In genomic region chr16:49639739-49640388, GRCh38 we compare ENCODE assay signal across 9 cellular contexts.
DNase-seq lines count a peak whose midpoint lies in the region; ATAC-seq and TF ChIP-seq lines count a peak whose summit lies in the region.
"Had no signal": no experiment of that assay in that cellular context is flagged by ENCODE, and none has a peak within 500 bp of the region (broad histone marks: within the 10 kb centered on the region; RNA-seq: fewer than 3 reads in every experiment).

No MANE protein-coding gene starts in this region.

- peak overlapping the region; percentile 37 for H3K4me2 ChIP-seq in osteoblast (ENCODE audit: insufficient read depth, low read length)

- H3K9me3 Mint-ChIP-seq in glutamatergic neuron (ENCODE audit: unreplicated experiment) = peaks cover 22% of the 10 kb centered on the region
- H3K9me3 Mint-ChIP-seq in activated CD4-positive, alpha-beta T cell treated with anti-CD3 and anti-CD28 coated beads for 36 hours (ENCODE audit: low read depth) = no peaks in the 10 kb centered on the region

- POLR2A ChIA-PET in activated CD4-positive, alpha-beta T cell treated with anti-CD3 and anti-CD28 coated beads for 36 hours (lab: Charles Lee) = no interaction called here

- H3K4me3 Mint-ChIP-seq in glutamatergic neuron (ENCODE audit: unreplicated experiment) = peak overlapping the region; percentile 63
- H3K4me3 Mint-ChIP-seq in activated CD4-positive, alpha-beta T cell treated with anti-CD3 and anti-CD28 coated beads for 36 hours = no peak overlapping the region

- H3K4me1 ChIP-seq in osteoblast (ENCODE audit: insufficient read depth, low read length) = peaks cover 54% of the 10 kb centered on the region

- H3K79me2 ChIP-seq in osteoblast (ENCODE audit: insufficient read depth, low read length) = no peaks in the 10 kb centered on the region

- intact Hi-C loops in activated CD4-positive, alpha-beta T cell treated with anti-CD3 and anti-CD28 coated beads for 36 hours (cut with DNase I, micrococcal nuclease) = no loop called here

- no peaks in the 10 kb centered on the region for H3K27me3 ChIP-seq in WERI-Rb-1 (ENCODE audit: insufficient read depth, low read depth, severe bottlenecking)
- no peaks in the 10 kb centered on the region for H3K27me3 ChIP-seq in osteoblast (ENCODE audit: insufficient read depth, low read length)

- H3K36me3 ChIP-seq in WERI-Rb-1 (no peaks in the 10 kb centered on the region), osteoblast (ENCODE audit: insufficient read depth, low read length) (peaks cover 3% of the 10 kb centered on the region)

- H3K9me3 ChIP-seq in WERI-Rb-1 (ENCODE audit: severe bottlenecking) = no peaks in the 10 kb centered on the region
- H3K9me3 ChIP-seq in osteoblast (ENCODE audit: low read depth, low read length) = no peaks in the 10 kb centered on the region

- peak overlapping the region; percentile 86 for H3K27ac Mint-ChIP-seq in glutamatergic neuron (ENCODE audit: unreplicated experiment)
- no peak overlapping the region for H3K27ac Mint-ChIP-seq in activated CD4-positive, alpha-beta T cell treated with anti-CD3 and anti-CD28 coated beads for 36 hours

- no peak overlapping the region for H3K4me3 ChIP-seq in WERI-Rb-1 (ENCODE audit: low read depth, low read length)
- H3K4me3 ChIP-seq in osteoblast (ENCODE audit: insufficient read depth, low read length) = peak overlapping the region; percentile 30

- H4K20me1 ChIP-seq in osteoblast (ENCODE audit: insufficient read depth, low read length) = no peaks in the 10 kb centered on the region

- TF ChIP-seq CTCF in AG09319 (IDR thresholded peaks at IDR 0.05; ENCODE audit: low read depth, low read length) (no peak), WERI-Rb-1 (IDR thresholded peaks at IDR 0.05; ENCODE audit: low read depth, low read length) (no peak), glutamatergic neuron (IDR thresholded peaks at IDR 0.05; ENCODE audit: partially characterized antibody, unreplicated experiment) (no peak), osteoblast (IDR thresholded peaks at IDR 0.05; ENCODE audit: extremely low read depth, low read depth, low read length) (no peak)

- peak overlapping the region; percentile 68 for H2AFZ ChIP-seq in osteoblast (ENCODE audit: low read length)

- peaks cover 43% of the 10 kb centered on the region for H3K4me1 Mint-ChIP-seq in glutamatergic neuron (ENCODE audit: low read depth, unreplicated experiment)
- H3K4me1 Mint-ChIP-seq in activated CD4-positive, alpha-beta T cell treated with anti-CD3 and anti-CD28 coated beads for 36 hours = no peaks in the 10 kb centered on the region

- peak; percentile 74 for DNase-seq in AG09319 (ENCODE audit: extremely low read depth, low read depth)
- no peak for DNase-seq in WERI-Rb-1
- peak; percentile 57 for DNase-seq in glutamatergic neuron
- DNase-seq in osteoblast (ENCODE audit: insufficient read length, low spot score, missing footprints) = peak; percentile 98
- DNase-seq in activated CD4-positive, alpha-beta T cell treated with anti-CD3 and anti-CD28 coated beads for 36 hours = no peak
- DNase-seq in SHP77 (lab: John Stamatoyannopoulos, UW) = no peak
- no peak for DNase-seq in cerebellum (ENCODE audit: low spot score)

- ATAC-seq in activated CD4-positive, alpha-beta T cell treated with anti-CD3 and anti-CD28 coated beads for 36 hours = no peak
- ATAC-seq in HG03135 (IDR thresholded peaks at IDR 0.05; ENCODE audit: unreplicated experiment) = no peak

- CTCF ChIA-PET in activated CD4-positive, alpha-beta T cell treated with anti-CD3 and anti-CD28 coated beads for 36 hours (lab: Charles Lee) = no interaction called here

- H3K27me3 Mint-ChIP-seq in glutamatergic neuron (ENCODE audit: unreplicated experiment) = peaks cover 11% of the 10 kb centered on the region
- H3K27me3 Mint-ChIP-seq in activated CD4-positive, alpha-beta T cell treated with anti-CD3 and anti-CD28 coated beads for 36 hours = peaks cover 2% of the 10 kb centered on the region

- peaks cover 14% of the 10 kb centered on the region for H3K36me3 Mint-ChIP-seq in glutamatergic neuron (ENCODE audit: unreplicated experiment)
- H3K36me3 Mint-ChIP-seq in activated CD4-positive, alpha-beta T cell treated with anti-CD3 and anti-CD28 coated beads for 36 hours (ENCODE audit: low read depth) = no peaks in the 10 kb centered on the region

- H3K27ac ChIP-seq in WERI-Rb-1 (peak overlapping the region; percentile 24; the same call in 1 of the 2 replicates), osteoblast (ENCODE audit: low read depth, low read length) (peak overlapping the region; percentile 75)
- H3K27ac ChIP-seq: epithelial cell of prostate had no signal

Comparison
In these comparisons a context has a peak if more than half of its experiments do, and no peak if none do; other contexts are left out.
1. DNase-seq: peak in AG09319 (single experiment), glutamatergic neuron (single experiment) and osteoblast (single experiment); none in WERI-Rb-1 (single experiment), activated CD4-positive, alpha-beta T cell treated with anti-CD3 and anti-CD28 coated beads for 36 hours (single experiment), SHP77 (0 of 2) and cerebellum (single experiment).